Comparison of ENCODE assay signal across 10 cellular contexts in the genomic region with DNA sequence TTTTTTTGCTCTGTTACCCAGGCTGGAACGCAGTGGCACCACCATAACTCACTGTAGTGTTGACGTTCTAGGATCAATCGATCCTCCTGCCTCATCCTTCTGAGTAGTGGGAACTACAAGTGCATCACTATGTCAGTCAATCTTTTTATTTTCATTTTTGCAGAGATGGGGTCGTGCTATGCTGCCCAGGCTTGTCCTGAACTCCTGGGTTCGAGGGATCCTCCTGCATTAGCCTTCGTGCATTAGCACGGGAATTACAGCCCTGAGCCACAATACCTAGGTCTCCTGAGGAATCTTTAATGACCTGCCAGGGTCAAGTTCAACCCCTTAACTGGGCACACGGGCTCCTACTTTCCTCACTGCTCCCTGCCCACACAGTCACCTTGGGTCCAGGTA. TPM values are rescaled to one million over a fixed set of nuclear protein-coding genes. Genes with fewer than 3 reads are reported as not detected.
A peak's percentile ranks its signal among the peaks of the same experiment; 100 is the strongest.
DNase-seq lines count a peak whose midpoint lies in the region; ATAC-seq and TF ChIP-seq lines count a peak whose summit lies in the region.
"Had no signal": no experiment of that assay in that cellular context is flagged by ENCODE, and none has a peak within 500 bp of the region (broad histone marks: within the 10 kb centered on the region; RNA-seq: fewer than 3 reads in every experiment).

No MANE protein-coding gene starts in this region.

- 84% methylated on average over 8 of the region's 8 CpGs for WGBS in SK-N-SH (ENCODE audit: low lambda C conversion rate)
- WGBS in adipose tissue, 3 donors = 41 to 80% (median 43%) methylated on average over 8 of the region's 8 CpGs

- H3K27ac ChIP-seq in SK-N-SH (ENCODE audit: low read depth in 2 of 2, low read length in 1 of 2) (no peak overlapping the region), adipose tissue (ENCODE audit: low read depth, low read length) (peak overlapping the region; percentile 98), left lung (peak overlapping the region; percentile 87 to 95), subcutaneous abdominal adipose tissue (ENCODE audit: low read depth, low read length) (peak overlapping the region; percentile 99)
- H3K27ac ChIP-seq: 22Rv1 had no signal

- no peaks in the 10 kb centered on the region for H3K9me3 ChIP-seq in SK-N-SH
- H3K9me3 ChIP-seq in left lung = no peaks in the 10 kb centered on the region
- no peaks in the 10 kb centered on the region for H3K9me3 ChIP-seq in subcutaneous abdominal adipose tissue (ENCODE audit: control insufficient read depth in 5 of 5, low read length in 5 of 5)

- POLR2A ChIA-PET in SK-N-SH (lab: Yijun Ruan, JAX) = no interaction called here

- H3K9me2 ChIP-seq in SK-N-SH = no peaks in the 10 kb centered on the region

- DNase-seq in SK-N-SH (no peak), left lung (no peak), AG08396 (ENCODE audit: low spot score) (no peak), NCI-H345 (lab: John Stamatoyannopoulos, UW) (no peak)
- DNase-seq: NCI-H446 treated with DMSO at 0.1 percent for 48 hours had no signal

- CTCF ChIA-PET in SK-N-SH (lab: Yijun Ruan, JAX) = no interaction called here

- H3K79me2 ChIP-seq in SK-N-SH (ENCODE audit: insufficient read depth) = no peaks in the 10 kb centered on the region

- ATAC-seq in SK-N-SH treated with all-trans-retinoic acid at 6 μM for 48 hours = no peak
- ATAC-seq in left lung = no peak
- no peak for ATAC-seq in GM18519 (IDR thresholded peaks at IDR 0.05; ENCODE audit: low FRiP score, unreplicated experiment)

- no peaks in the 10 kb centered on the region for H4K20me1 ChIP-seq in SK-N-SH (ENCODE audit: insufficient read depth)

- TF ChIP-seq EP300 in SK-N-SH (IDR thresholded peaks at IDR 0.05; ENCODE audit: borderline replicate concordance in 1 of 2, low read depth in 1 of 2, low read length in 1 of 2) = no peak

- H3K36me3 ChIP-seq in SK-N-SH (replicated peaks in 1 of 2; ENCODE audit: control insufficient read depth in 1 of 2, insufficient read depth in 2 of 2, low read length in 1 of 2) (no peaks in the 10 kb centered on the region), left lung (no peaks in the 10 kb centered on the region), subcutaneous abdominal adipose tissue (ENCODE audit: control insufficient read depth in 5 of 5, insufficient read depth in 5 of 5, low read length in 5 of 5) (no peaks in the 10 kb centered on the region)

- 0 out of 2 replicates have a peak overlapping the region, but pooled peaks have one; percentile 52 for H3K4me2 ChIP-seq in SK-N-SH

- H3F3A ChIP-seq in SK-N-SH (replicated peaks; ENCODE audit: insufficient read depth) = no peaks in the 10 kb centered on the region

- intact Hi-C loops in left lung (cut with DNase I) = no loop called here

- TF ChIP-seq CTCF in SK-N-SH (IDR thresholded peaks at IDR 0.05) = no peak
- TF ChIP-seq CTCF in left lung (IDR thresholded peaks at IDR 0.05) = no peak

- H3K4me3 ChIP-seq in SK-N-SH (ENCODE audit: low read depth in 2 of 2, low read length in 1 of 2) (no peak overlapping the region), left lung (peak overlapping the region; percentile 27 to 52), subcutaneous abdominal adipose tissue (ENCODE audit: low read depth in 1 of 5, low read length in 5 of 5) (peak overlapping the region; percentile 49 to 91 (median 72))

- H3K9ac ChIP-seq in SK-N-SH (no peak overlapping the region), subcutaneous abdominal adipose tissue (ENCODE audit: low read length in 5 of 5) (peak overlapping the region; percentile 48 to 83 (median 81))

- H3K4me1 ChIP-seq in SK-N-SH (ENCODE audit: control insufficient read depth in 1 of 2, insufficient read depth in 2 of 2, low read depth in 1 of 2, low read length in 1 of 2) (peaks cover 5 to 7% of the 10 kb centered on the region in 2 experiments; a peak in 1 of 4 replicates), left lung (peaks cover 39 to 98% of the 10 kb centered on the region in 2 donors), subcutaneous abdominal adipose tissue (ENCODE audit: control insufficient read depth in 5 of 5, insufficient read depth in 5 of 5, low read length in 5 of 5) (peaks cover 19 to 94% (median 75%) of the 10 kb centered on the region in 5 donors)

- TF ChIP-seq RAD21 in SK-N-SH (IDR thresholded peaks at IDR 0.05; ENCODE audit: low read length) = no peak

- H3K27me3 ChIP-seq in SK-N-SH (ENCODE audit: insufficient read depth) (no peaks in the 10 kb centered on the region), left lung (no peaks in the 10 kb centered on the region), subcutaneous abdominal adipose tissue (ENCODE audit: control insufficient read depth in 5 of 5, insufficient read depth in 4 of 5, low read length in 5 of 5) (no peaks in the 10 kb centered on the region)

- H2AFZ ChIP-seq in SK-N-SH (ENCODE audit: low read depth) = no peak overlapping the region

TF ChIP-seq in SK-N-SH, 30 proteins besides CTCF, POLR2A, EP300 and RAD21:
- no peak for TF ChIP-seq IRF3 (IDR thresholded peaks at IDR 0.05; ENCODE audit: low read depth, low read length)
TF ChIP-seq in SK-N-SH: peak in this region for 0.

TF ChIP-seq in SK-N-SH treated with all-trans-retinoic acid at 6 μM for 48 hours, 23 proteins besides CTCF, POLR2A, EP300 and RAD21:
- TF ChIP-seq TOX (CRISPR knock-in tag; IDR thresholded peaks at IDR 0.05; ENCODE audit: borderline replicate concordance) (no peak), GLIS3 (CRISPR knock-in tag; IDR thresholded peaks at IDR 0.05) (no peak), RARB (CRISPR knock-in tag; IDR thresholded peaks at IDR 0.05) (no peak), TCF4 (CRISPR knock-in tag; IDR thresholded peaks at IDR 0.05; ENCODE audit: borderline replicate concordance) (no peak), ESRRG (CRISPR knock-in tag; IDR thresholded peaks at IDR 0.05) (no peak), POU6F1 (CRISPR knock-in tag; IDR thresholded peaks at IDR 0.05; ENCODE audit: borderline replicate concordance, low read depth) (no peak), ARNTL (CRISPR knock-in tag; IDR thresholded peaks at IDR 0.05; ENCODE audit: borderline replicate concordance, low read depth) (no peak)

RNA-seq across cellular contexts. Expression of gene APOL3, which starts 4.4 kb away (rescaled TPM):
- polyA plus RNA-seq in SK-N-SH (2012; rRNA removed) (0.21 and 1.1 TPM in 2 replicates), adipose tissue (100 to 1,000 TPM in 1 of 3 donors, 10 to 100 TPM in 2; 11.8 to 136 (median 44.3) TPM)
- 0.09 and 0.17 TPM in 2 replicates for polyA plus RNA-seq in SK-N-SH (2012; cell fraction: cytosol; rRNA removed)
- 0.14 and 0.32 TPM in 2 replicates for polyA plus RNA-seq in SK-N-SH (2012; cell fraction: nucleus; rRNA removed)
- total RNA-seq in left lung = 10 to 100 TPM; 27.0 to 57.9 TPM

RNA-seq across cellular contexts. Expression of gene APOL4, which starts 45.5 kb away (rescaled TPM):
- polyA plus RNA-seq in SK-N-SH (2012; rRNA removed) = 0.08 and 0.21 TPM in 2 replicates
- 0.27 and 0.38 TPM in 2 replicates for polyA plus RNA-seq in SK-N-SH (2012; cell fraction: cytosol; rRNA removed)
- polyA plus RNA-seq in SK-N-SH (2012; cell fraction: nucleus; rRNA removed) = 0.13 and 0.18 TPM in 2 replicates
- polyA plus RNA-seq in adipose tissue = 10 to 100 TPM in 2 of 3 donors, 1 to 10 TPM in 1; 6.1 to 39.1 (median 38.9) TPM
- total RNA-seq in left lung = 10 to 100 TPM in 1 of 2 donors, 1 to 10 TPM in 1; 8.5 to 12.8 TPM

Comparison
In these comparisons a context has a peak if more than half of its experiments do, and no peak if none do; other contexts are left out.
1. H3K27ac ChIP-seq: peak in adipose tissue (single experiment), left lung (2 of 2) and subcutaneous abdominal adipose tissue (single experiment); none in SK-N-SH (0 of 2).
2. H3K4me3 ChIP-seq: peak in left lung (2 of 2) and subcutaneous abdominal adipose tissue (5 of 5); none in SK-N-SH (0 of 2).
3. RNA of gene APOL3, which starts 4.4 kb away (polyA plus RNA-seq): 11.8 to 136 TPM in adipose tissue; 0.09 to 1.1 TPM in SK-N-SH; every median in the first group is over 4 times any median in the second.
4. RNA of gene APOL4, which starts 45.5 kb away (polyA plus RNA-seq): 6.1 to 39.1 TPM in adipose tissue; 0.08 to 0.38 TPM in SK-N-SH; every median in the first group is over 4 times any median in the second.